ENCODE assay signal across 9 cellular contexts in the genomic region with DNA sequence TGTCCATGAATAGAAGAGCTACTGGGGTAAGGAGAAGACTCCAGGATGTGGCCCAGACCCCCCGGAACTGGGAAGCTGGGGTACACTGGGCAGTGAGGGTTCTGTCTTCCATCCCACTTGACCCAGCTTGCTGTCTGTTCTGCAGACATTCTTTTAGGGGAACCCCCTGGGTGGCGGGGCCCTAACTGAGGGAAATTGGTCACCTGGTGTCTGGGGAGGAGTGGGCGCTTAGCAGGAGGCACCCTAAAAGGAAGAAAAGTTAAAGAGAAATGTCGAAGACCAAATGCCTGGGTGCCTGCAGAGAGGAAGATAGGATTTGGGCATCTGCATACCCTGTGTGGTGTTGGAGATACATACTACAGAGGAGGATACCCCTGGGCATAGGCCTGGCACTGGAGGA. TPM values are rescaled to one million over a fixed set of nuclear protein-coding genes. Genes with fewer than 3 reads are reported as not detected.
A peak's percentile ranks its signal among the peaks of the same experiment; 100 is the strongest.
DNase-seq lines count a peak whose midpoint lies in the region; ATAC-seq and TF ChIP-seq lines count a peak whose summit lies in the region.
"Had no signal": no experiment of that assay in that cellular context is flagged by ENCODE, and none has a peak within 500 bp of the region (broad histone marks: within the 10 kb centered on the region; RNA-seq: fewer than 3 reads in every experiment).

No MANE protein-coding gene starts in this region.

- TF ChIP-seq CTCF in astrocyte of the spinal cord (IDR thresholded peaks at IDR 0.05; ENCODE audit: low read depth, low read length) (no peak), lower leg skin (IDR thresholded peaks at IDR 0.05) (no peak), transverse colon (IDR thresholded peaks at IDR 0.05) (no peak)

- peak overlapping the region; percentile 84 for H3K4me3 Mint-ChIP-seq in activated naive CD4-positive, alpha-beta T cell treated with anti-CD3 and anti-CD28 coated beads, Interleukin-2, amount 10 ng/mL, durations not matched to agents 7 days and 5 days

- H3K27me3 ChIP-seq in transverse colon = no peaks in the 10 kb centered on the region

- in situ Hi-C loops in astrocyte of the spinal cord (cut with HindIII; ENCODE audit: low sequenced_read_pairs) (no loop called here), transverse colon (cut with MboI; ENCODE audit: low pct_ligation_motif_present in 1 of 4, low pct_unique_long_range_greater_than_20kb in 1 of 4, low sequenced_read_pairs in 3 of 4) (no loop called here)

- H3K27me3 Mint-ChIP-seq in activated naive CD4-positive, alpha-beta T cell treated with anti-CD3 and anti-CD28 coated beads, Interleukin-2, amount 10 ng/mL, durations not matched to agents 7 days and 5 days = peaks cover 33% of the 10 kb centered on the region

- no peak for TF ChIP-seq POLR2A in lower leg skin (IDR thresholded peaks at IDR 0.05)
- TF ChIP-seq POLR2A in transverse colon (IDR thresholded peaks at IDR 0.05) = no peak

- intact Hi-C loops in lower leg skin (cut with DNase I; ENCODE audit: low total_unique reads) (no loop called here), transverse colon (cut with DNase I; ENCODE audit: low total_unique reads) (no loop called here)

- no peak for ATAC-seq in activated naive CD4-positive, alpha-beta T cell treated with anti-CD3 and anti-CD28 coated beads, Interleukin-2, amount 50 U/mL, for 72 hours
- ATAC-seq in GM18858 (IDR thresholded peaks at IDR 0.05; ENCODE audit: unreplicated experiment) (no peak), HG03565 (IDR thresholded peaks at IDR 0.05; ENCODE audit: unreplicated experiment) (no peak)

- H3K36me3 ChIP-seq in transverse colon = peaks cover 0 to 8% (median 3%) of the 10 kb centered on the region in 4 donors

- H3K27ac Mint-ChIP-seq in activated naive CD4-positive, alpha-beta T cell treated with anti-CD3 and anti-CD28 coated beads, Interleukin-2, amount 10 ng/mL, durations not matched to agents 7 days and 5 days = no peak overlapping the region
- no peak overlapping the region for H3K27ac Mint-ChIP-seq in activated naive CD4-positive, alpha-beta T cell treated with anti-CD3 and anti-CD28 coated beads, Interleukin-2, amount 50 U/mL, for 72 hours

- CTCF ChIA-PET in activated naive CD4-positive, alpha-beta T cell treated with anti-CD3 and anti-CD28 coated beads, Interleukin-2, amount 10 ng/mL, durations not matched to agents 7 days and 5 days (lab: Charles Lee) = interaction anchor here (1.6 to 4.0 kb wide), 2 partner anchors 8 to 11 kb away, joined by 5 to 23 read pairs; no protein-coding TSS in a partner anchor

- no peak for DNase-seq in activated naive CD4-positive, alpha-beta T cell treated with anti-CD3 and anti-CD28 coated beads, Interleukin-2, amount 10 ng/mL, durations not matched to agents 7 days and 5 days
- DNase-seq in activated naive CD4-positive, alpha-beta T cell treated with anti-CD3 and anti-CD28 coated beads, Interleukin-2, amount 50 U/mL, for 72 hours (ENCODE audit: low spot score in 2 of 2) = no peak
- DNase-seq in astrocyte of the spinal cord (ENCODE audit: low read depth, low spot score) (no peak), lower leg skin (ENCODE audit: low spot score in 2 of 2) (no peak), transverse colon (no peak)
- no peak for DNase-seq in stimulated activated CD4-positive, alpha-beta T cell treated with anti-CD3 and anti-CD28 coated beads, Interleukin-12 subunit alpha, Interleukin-12 subunit beta, amount 100 ng/mL, for 4 hours

- peaks cover 5 to 16% (median 10%) of the 10 kb centered on the region in 4 donors for H3K4me1 ChIP-seq in transverse colon

- peak overlapping the region; percentile 66 to 85 (median 78) for H3K27ac ChIP-seq in transverse colon

- TF ChIP-seq EP300 in transverse colon (IDR thresholded peaks at IDR 0.05; ENCODE audit: low read depth) = no peak

- H3K9me3 ChIP-seq in transverse colon = no peaks in the 10 kb centered on the region

- H3K4me1 Mint-ChIP-seq in activated naive CD4-positive, alpha-beta T cell treated with anti-CD3 and anti-CD28 coated beads, Interleukin-2, amount 10 ng/mL, durations not matched to agents 7 days and 5 days = peaks cover 16% of the 10 kb centered on the region

- H3K4me3 ChIP-seq in astrocyte of the spinal cord (ENCODE audit: low read depth, low read length) (peak overlapping the region; percentile 87), lower leg skin (ENCODE audit: low read depth, poor library complexity, severe bottlenecking) (peak overlapping the region; percentile 75), transverse colon (peak overlapping the region; percentile 59 to 96 (median 88))

- no peaks in the 10 kb centered on the region for H3K9me3 Mint-ChIP-seq in activated naive CD4-positive, alpha-beta T cell treated with anti-CD3 and anti-CD28 coated beads, Interleukin-2, amount 10 ng/mL, durations not matched to agents 7 days and 5 days
- H3K9me3 Mint-ChIP-seq in activated naive CD4-positive, alpha-beta T cell treated with anti-CD3 and anti-CD28 coated beads, Interleukin-2, amount 50 U/mL, for 72 hours = no peaks in the 10 kb centered on the region

- WGBS in lower leg skin, 2 donors = 43 to 49% methylated on average over 4 of the region's 4 CpGs
- WGBS in transverse colon (ENCODE audit: low coverage in 1 of 2), 2 donors = 38 to 59% methylated on average over 3 to 4 of the region's 4 CpGs

- peaks cover 13% of the 10 kb centered on the region for H3K36me3 Mint-ChIP-seq in activated naive CD4-positive, alpha-beta T cell treated with anti-CD3 and anti-CD28 coated beads, Interleukin-2, amount 10 ng/mL, durations not matched to agents 7 days and 5 days
- peaks cover 10 to 11% of the 10 kb centered on the region in 2 donors for H3K36me3 Mint-ChIP-seq in activated naive CD4-positive, alpha-beta T cell treated with anti-CD3 and anti-CD28 coated beads, Interleukin-2, amount 50 U/mL, for 72 hours

RNA-seq across cellular contexts. Expression of a gene that starts 1.0 kb away (rescaled TPM):
- 10 to 100 TPM; 26.3 to 48.2 TPM for total RNA-seq in activated naive CD4-positive, alpha-beta T cell treated with anti-CD3 and anti-CD28 coated beads, Interleukin-2, amount 50 U/mL, for 72 hours
- total RNA-seq in lower leg skin = 10 to 100 TPM; 52.9 to 81.2 (median 61.2) TPM
- 10 to 100 TPM; 18.3 to 87.3 (median 54.0) TPM for total RNA-seq in transverse colon

RNA-seq across cellular contexts. Expression of a gene that starts 10.1 kb away (rescaled TPM):
- not detected for total RNA-seq in activated naive CD4-positive, alpha-beta T cell treated with anti-CD3 and anti-CD28 coated beads, Interleukin-2, amount 50 U/mL, for 72 hours
- total RNA-seq in lower leg skin (1 to 10 TPM in 2 of 4 donors, under 1 TPM in 1, not detected in 1; 0.91 to 6.3 (median 2.5) TPM), transverse colon (under 1 TPM in 1 of 4 donors, not detected in 3; 0.95 TPM)

RNA-seq across cellular contexts. Expression of a gene that starts 24.8 kb away (rescaled TPM):
- total RNA-seq in activated naive CD4-positive, alpha-beta T cell treated with anti-CD3 and anti-CD28 coated beads, Interleukin-2, amount 50 U/mL, for 72 hours = not detected
- total RNA-seq in lower leg skin (not detected), transverse colon (not detected)
- total RNA-seq: renal cortical epithelial cell had no signal

RNA-seq across cellular contexts. Expression of a gene that starts 28.4 kb away (rescaled TPM):
- under 1 TPM; 0.18 to 0.27 TPM for total RNA-seq in activated naive CD4-positive, alpha-beta T cell treated with anti-CD3 and anti-CD28 coated beads, Interleukin-2, amount 50 U/mL, for 72 hours
- total RNA-seq in lower leg skin = 1 to 10 TPM; 4.8 to 9.4 (median 8.9) TPM
- 10 to 100 TPM in 1 of 4 donors, 1 to 10 TPM in 3; 1.3 to 26.2 (median 5.5) TPM for total RNA-seq in transverse colon

RNA-seq across cellular contexts. Expression of a gene that starts 45.5 kb away (rescaled TPM):
- total RNA-seq in activated naive CD4-positive, alpha-beta T cell treated with anti-CD3 and anti-CD28 coated beads, Interleukin-2, amount 50 U/mL, for 72 hours = not detected
- total RNA-seq in lower leg skin (not detected), transverse colon (10 to 100 TPM; 31.7 to 56.9 (median 44.3) TPM)
- total RNA-seq: renal cortical epithelial cell had no signal
